ENCODE assay signal across 10 cellular contexts in genomic region chr10:26457088-26457487, GRCh38. TPM values are rescaled to one million over a fixed set of nuclear protein-coding genes. Genes with fewer than 3 reads are reported as not detected.
DNase-seq lines count a peak whose midpoint lies in the region; ATAC-seq and TF ChIP-seq lines count a peak whose summit lies in the region.
"Had no signal": no experiment of that assay in that cellular context is flagged by ENCODE, and none has a peak within 500 bp of the region (broad histone marks: within the 10 kb centered on the region; RNA-seq: fewer than 3 reads in every experiment).

No MANE protein-coding gene starts in this region.

- no peak overlapping the region for H3K4me2 ChIP-seq in SK-N-SH

- no peaks in the 10 kb centered on the region for H3K27me3 ChIP-seq in WERI-Rb-1 (ENCODE audit: insufficient read depth, low read depth, severe bottlenecking)
- H3K27me3 ChIP-seq in SK-N-SH (ENCODE audit: insufficient read depth) = no peaks in the 10 kb centered on the region
- H3K27me3 ChIP-seq: pancreas had no signal

- no peaks in the 10 kb centered on the region for H3F3A ChIP-seq in SK-N-SH (replicated peaks; ENCODE audit: insufficient read depth)

- H3K9me3 ChIP-seq in WERI-Rb-1 (ENCODE audit: severe bottlenecking) (no peaks in the 10 kb centered on the region), SK-N-SH (no peaks in the 10 kb centered on the region)
- H3K9me3 ChIP-seq: pancreas had no signal

- peak in 1 of 2 donors; percentile 42 for DNase-seq in memory B cell (ENCODE audit: low spot score in 2 of 2)
- no peak for DNase-seq in AG20443 (ENCODE audit: low spot score)
- no peak for DNase-seq in WERI-Rb-1
- DNase-seq in SK-N-SH = no peak
- DNase-seq in NCI-H2227 (lab: John Stamatoyannopoulos, UW; ENCODE audit: unreplicated experiment) = no peak
- DNase-seq: NCI-H1105, pancreas had no signal

- no peak overlapping the region for H3K4me3 ChIP-seq in WERI-Rb-1 (ENCODE audit: low read depth, low read length)
- no peak overlapping the region for H3K4me3 ChIP-seq in SK-N-SH (ENCODE audit: low read depth in 2 of 2, low read length in 1 of 2)
- H3K4me3 ChIP-seq: pancreas had no signal

- H3K36me3 Mint-ChIP-seq in memory B cell = peaks cover 17% of the 10 kb centered on the region

- no peaks in the 10 kb centered on the region for H3K9me3 Mint-ChIP-seq in memory B cell

- no peak overlapping the region for H2AFZ ChIP-seq in SK-N-SH (ENCODE audit: low read depth)

- peak overlapping the region; percentile 90 for H3K27ac Mint-ChIP-seq in memory B cell

- peaks cover 64% of the 10 kb centered on the region for H3K4me1 Mint-ChIP-seq in memory B cell

- no peaks in the 10 kb centered on the region for H3K79me2 ChIP-seq in SK-N-SH (ENCODE audit: insufficient read depth)

- ATAC-seq in GM18519 (IDR thresholded peaks at IDR 0.05; ENCODE audit: low FRiP score, unreplicated experiment) (peak; percentile 88), GM21528 (IDR thresholded peaks at IDR 0.05; ENCODE audit: low FRiP score, unreplicated experiment) (peak; percentile 94), HG03378 (IDR thresholded peaks at IDR 0.05; ENCODE audit: unreplicated experiment) (peak; percentile 93), memory B cell (ENCODE audit: low read depth) (peak; percentile 97)
- ATAC-seq: pancreas had no signal

- no peaks in the 10 kb centered on the region for H3K36me3 ChIP-seq in WERI-Rb-1
- no peaks in the 10 kb centered on the region for H3K36me3 ChIP-seq in SK-N-SH (replicated peaks in 1 of 2; ENCODE audit: control insufficient read depth in 1 of 2, insufficient read depth in 2 of 2, low read length in 1 of 2)
- H3K36me3 ChIP-seq: pancreas had no signal

- no peaks in the 10 kb centered on the region for H3K27me3 Mint-ChIP-seq in memory B cell

- POLR2A ChIA-PET in SK-N-SH (lab: Yijun Ruan, JAX) = no interaction called here

- H3K9ac ChIP-seq in SK-N-SH = no peak overlapping the region

- H3K4me1 ChIP-seq in SK-N-SH (ENCODE audit: control insufficient read depth in 1 of 2, insufficient read depth in 2 of 2, low read depth in 1 of 2, low read length in 1 of 2) = no peaks in the 10 kb centered on the region
- H3K4me1 ChIP-seq: pancreas had no signal

- H3K9me2 ChIP-seq in SK-N-SH = no peaks in the 10 kb centered on the region

- H3K4me3 Mint-ChIP-seq in memory B cell = peak overlapping the region; percentile 63

- WGBS in SK-N-SH (ENCODE audit: low lambda C conversion rate) = 21% methylated on average over 5 of the region's 5 CpGs

- H3K27ac ChIP-seq in WERI-Rb-1 = no peak overlapping the region
- no peak overlapping the region for H3K27ac ChIP-seq in SK-N-SH (ENCODE audit: low read depth in 2 of 2, low read length in 1 of 2)
- H3K27ac ChIP-seq: pancreas had no signal

- no peak for TF ChIP-seq CTCF in WERI-Rb-1 (IDR thresholded peaks at IDR 0.05; ENCODE audit: low read depth, low read length)
- no peak for TF ChIP-seq CTCF in SK-N-SH (IDR thresholded peaks at IDR 0.05)

- TF ChIP-seq RAD21 in SK-N-SH (IDR thresholded peaks at IDR 0.05; ENCODE audit: low read length) = no peak

- no peaks in the 10 kb centered on the region for H4K20me1 ChIP-seq in SK-N-SH (ENCODE audit: insufficient read depth)

- no peak for TF ChIP-seq EP300 in SK-N-SH (IDR thresholded peaks at IDR 0.05; ENCODE audit: borderline replicate concordance in 1 of 2, low read depth in 1 of 2, low read length in 1 of 2)

- CTCF ChIA-PET in SK-N-SH (lab: Yijun Ruan, JAX) = no interaction called here

TF ChIP-seq in SK-N-SH, 30 proteins besides CTCF, POLR2A, EP300 and RAD21:
- TF ChIP-seq ELF1 (IDR thresholded peaks at IDR 0.05) = no peak
- no peak for TF ChIP-seq RXRA (IDR thresholded peaks at IDR 0.05; ENCODE audit: borderline replicate concordance, low read depth)
- no peak for TF ChIP-seq REST (IDR thresholded peaks at IDR 0.05; ENCODE audit: low read depth, low read length)
- no peak for TF ChIP-seq FOXJ3 (CRISPR knock-in tag; IDR thresholded peaks at IDR 0.05)
- no peak for TF ChIP-seq GABPA (IDR thresholded peaks at IDR 0.05; ENCODE audit: low read depth)
- no peak for TF ChIP-seq POLR2AphosphoS5 (IDR thresholded peaks at IDR 0.05; ENCODE audit: low read depth, low read length)
- TF ChIP-seq NFIC (IDR thresholded peaks at IDR 0.05; ENCODE audit: borderline replicate concordance) = no peak
- TF ChIP-seq EZH2phosphoT487 (IDR thresholded peaks at IDR 0.05; ENCODE audit: borderline replicate concordance, low read depth) = no peak
- TF ChIP-seq ZBTB33 (IDR thresholded peaks at IDR 0.05; ENCODE audit: borderline replicate concordance, low read depth) = no peak
- TF ChIP-seq TEAD4 (IDR thresholded peaks at IDR 0.05; ENCODE audit: borderline replicate concordance, insufficient read depth) = no peak
- TF ChIP-seq MEF2A (IDR thresholded peaks at IDR 0.05; ENCODE audit: borderline replicate concordance, low read depth) = no peak
- no peak for TF ChIP-seq TAF1 (IDR thresholded peaks at IDR 0.05; ENCODE audit: borderline replicate concordance, low read depth, low read length)
- TF ChIP-seq RFX5 (IDR thresholded peaks at IDR 0.05; ENCODE audit: low read length) = no peak
- TF ChIP-seq PBX3 (IDR thresholded peaks at IDR 0.05) = no peak
- no peak for TF ChIP-seq SIN3A (IDR thresholded peaks at IDR 0.05; ENCODE audit: borderline replicate concordance, low read depth, low read length)
TF ChIP-seq in SK-N-SH: peak in this region for 0.

RNA-seq across cellular contexts. Expression of gene APBB1IP, which starts 18.9 kb away (rescaled TPM):
- 0.02 TPM in 1 of 2 replicates, not detected in the other for polyA plus RNA-seq in SK-N-SH (2012; rRNA removed)
- polyA plus RNA-seq in SK-N-SH (2012; cell fraction: cytosol; rRNA removed) = not detected in 2 replicates
- 0.02 TPM in 1 of 2 replicates, not detected in the other for polyA plus RNA-seq in SK-N-SH (2012; cell fraction: nucleus; rRNA removed)
